Comparison of ENCODE assay signal across 24 cellular contexts in the genomic region with DNA sequence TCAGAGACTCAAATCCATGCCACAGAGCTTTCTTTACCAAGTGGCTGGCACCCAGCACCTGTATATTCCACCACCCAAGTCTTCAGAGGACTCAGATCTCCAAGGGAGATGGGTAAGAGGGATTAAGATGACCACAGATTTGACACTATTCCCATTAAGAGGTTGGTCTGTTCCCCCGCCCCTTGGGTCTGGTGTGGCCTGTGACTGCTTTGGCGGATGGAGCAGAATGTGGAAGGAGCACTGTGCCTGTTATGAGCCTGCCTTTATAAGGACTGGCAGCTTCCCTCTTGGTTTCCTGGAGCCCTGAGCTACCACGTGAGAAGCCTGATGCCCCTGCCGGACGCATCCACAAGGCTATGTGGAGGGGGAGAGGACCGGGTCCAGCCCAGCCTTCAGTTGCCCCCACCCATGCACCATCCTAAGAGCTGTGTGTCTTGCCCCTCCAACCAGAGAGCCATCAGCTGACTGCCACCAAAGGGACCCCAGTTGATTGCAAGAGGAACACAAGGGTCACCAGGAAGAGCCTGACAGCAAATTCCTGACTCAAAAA.
"Had no signal": no experiment of that assay in that cellular context is flagged by ENCODE, and none has a peak within 500 bp of the region (broad histone marks: within the 10 kb centered on the region; RNA-seq: fewer than 3 reads in every experiment).

No MANE protein-coding gene starts in this region.

- H3K4me3 ChIP-seq: breast epithelium, esophagus squamous epithelium, left lung, lung, suprapubic skin, tibial nerve had no signal

- H3K4me3 Mint-ChIP-seq: activated B cell treated with CpG ODN at 0.5 μM for 24 hours; activated CD8-positive, alpha-beta memory T cell treated with anti-CD3 and anti-CD28 coated beads, Interleukin-2, amount 10 ng/mL, durations not matched to agents 7 days and 5 days; activated CD8-positive, alpha-beta T cell treated with anti-CD3 and anti-CD28 coated beads, Interleukin-2, amount 10 ng/mL, durations not matched to agents 7 days and 5 days; activated naive CD4-positive, alpha-beta T cell treated with anti-CD3 and anti-CD28 coated beads, Interleukin-2, amount 50 U/mL, for 24 hours; activated naive CD8-positive, alpha-beta T cell treated with anti-CD3 and anti-CD28 coated beads, Interleukin-2, amount 50 U/mL, for 24 hours; central memory CD8-positive, alpha-beta T cell; naive B cell; nephron progenitor cell had no signal

- H3K27ac ChIP-seq: breast epithelium, epithelial cell of prostate, esophagus squamous epithelium, left lung, neutrophil, parathyroid adenoma, suprapubic skin, tibial nerve had no signal

- H3K36me3 Mint-ChIP-seq: activated CD8-positive, alpha-beta memory T cell treated with anti-CD3 and anti-CD28 coated beads, Interleukin-2, amount 10 ng/mL, durations not matched to agents 7 days and 5 days; activated naive CD4-positive, alpha-beta T cell treated with anti-CD3 and anti-CD28 coated beads, Interleukin-2, amount 50 U/mL, for 24 hours; naive B cell had no signal

- H3K27ac Mint-ChIP-seq: activated B cell treated with CpG ODN at 0.5 μM for 24 hours; activated CD8-positive, alpha-beta memory T cell treated with anti-CD3 and anti-CD28 coated beads, Interleukin-2, amount 10 ng/mL, durations not matched to agents 7 days and 5 days; activated CD8-positive, alpha-beta T cell treated with anti-CD3 and anti-CD28 coated beads, Interleukin-2, amount 10 ng/mL, durations not matched to agents 7 days and 5 days; activated naive CD4-positive, alpha-beta T cell treated with anti-CD3 and anti-CD28 coated beads, Interleukin-2, amount 50 U/mL, for 24 hours; activated naive CD8-positive, alpha-beta T cell treated with anti-CD3 and anti-CD28 coated beads, Interleukin-2, amount 50 U/mL, for 24 hours; activated T-helper 2 cell treated with anti-CD3 and anti-CD28 coated beads, Interferon-gamma antibody, Interleukin-2, Interleukin-4, amounts not matched to agents 10 μg/mL and 5 μg/mL and 100 μg/mL, durations not matched to agents 14 hours and 24 hours and 36 hours; naive B cell; nephron progenitor cell had no signal

- H3K4me1 Mint-ChIP-seq: activated B cell treated with CpG ODN at 0.5 μM for 24 hours; activated CD8-positive, alpha-beta memory T cell treated with anti-CD3 and anti-CD28 coated beads, Interleukin-2, amount 10 ng/mL, durations not matched to agents 7 days and 5 days; activated naive CD4-positive, alpha-beta T cell treated with anti-CD3 and anti-CD28 coated beads, Interleukin-2, amount 50 U/mL, for 24 hours; activated naive CD8-positive, alpha-beta T cell treated with anti-CD3 and anti-CD28 coated beads, Interleukin-2, amount 50 U/mL, for 24 hours; naive B cell had no signal

- H2AFZ ChIP-seq: parathyroid adenoma had no signal

- H3K27me3 ChIP-seq: breast epithelium, esophagus squamous epithelium, suprapubic skin, tibial nerve had no signal

- H3K9me3 ChIP-seq: breast epithelium, esophagus squamous epithelium, left lung, neutrophil, suprapubic skin, tibial nerve had no signal

- DNase-seq: activated B cell treated with CpG ODN at 0.5 μM for 24 hours; activated CD4-positive, alpha-beta T cell treated with anti-CD3 and anti-CD28 coated beads, Interleukin-2, amount 50 U/mL, for 1 hour; activated CD8-positive, alpha-beta memory T cell treated with anti-CD3 and anti-CD28 coated beads, Interleukin-2, amount 10 ng/mL, durations not matched to agents 7 days and 5 days; activated CD8-positive, alpha-beta T cell treated with anti-CD3 and anti-CD28 coated beads, Interleukin-2, amount 10 ng/mL, durations not matched to agents 7 days and 5 days; activated naive CD8-positive, alpha-beta T cell treated with anti-CD3 and anti-CD28 coated beads, Interleukin-2, amount 50 U/mL, for 24 hours; activated T-cell treated with anti-CD3 and anti-CD28 coated beads, Interleukin-2, amount 50 U/mL, for 48 hours; effector CD8-positive, alpha-beta T cell; esophagus squamous epithelium; naive B cell; nephron progenitor cell; right cardiac atrium; stimulated activated naive CD4-positive, alpha-beta T cell; T-helper 2 cell had no signal

- H3K4me1 ChIP-seq: breast epithelium, esophagus squamous epithelium, left lung, parathyroid adenoma had no signal

- H3K9me3 Mint-ChIP-seq: activated B cell treated with CpG ODN at 0.5 μM for 24 hours; activated naive CD4-positive, alpha-beta T cell treated with anti-CD3 and anti-CD28 coated beads, Interleukin-2, amount 50 U/mL, for 24 hours; activated naive CD8-positive, alpha-beta T cell treated with anti-CD3 and anti-CD28 coated beads, Interleukin-2, amount 50 U/mL, for 24 hours; activated T-helper 2 cell treated with anti-CD3 and anti-CD28 coated beads, Interferon-gamma antibody, Interleukin-2, Interleukin-4, amounts not matched to agents 10 μg/mL and 5 μg/mL and 100 μg/mL, durations not matched to agents 14 hours and 24 hours and 36 hours; central memory CD8-positive, alpha-beta T cell; nephron progenitor cell had no signal

- H3K36me3 ChIP-seq: breast epithelium, esophagus squamous epithelium, left lung, neutrophil, suprapubic skin, tibial nerve had no signal

- H3K79me2 ChIP-seq: parathyroid adenoma had no signal
